ENCODE assay signal across 8 cellular contexts in the genomic region with DNA sequence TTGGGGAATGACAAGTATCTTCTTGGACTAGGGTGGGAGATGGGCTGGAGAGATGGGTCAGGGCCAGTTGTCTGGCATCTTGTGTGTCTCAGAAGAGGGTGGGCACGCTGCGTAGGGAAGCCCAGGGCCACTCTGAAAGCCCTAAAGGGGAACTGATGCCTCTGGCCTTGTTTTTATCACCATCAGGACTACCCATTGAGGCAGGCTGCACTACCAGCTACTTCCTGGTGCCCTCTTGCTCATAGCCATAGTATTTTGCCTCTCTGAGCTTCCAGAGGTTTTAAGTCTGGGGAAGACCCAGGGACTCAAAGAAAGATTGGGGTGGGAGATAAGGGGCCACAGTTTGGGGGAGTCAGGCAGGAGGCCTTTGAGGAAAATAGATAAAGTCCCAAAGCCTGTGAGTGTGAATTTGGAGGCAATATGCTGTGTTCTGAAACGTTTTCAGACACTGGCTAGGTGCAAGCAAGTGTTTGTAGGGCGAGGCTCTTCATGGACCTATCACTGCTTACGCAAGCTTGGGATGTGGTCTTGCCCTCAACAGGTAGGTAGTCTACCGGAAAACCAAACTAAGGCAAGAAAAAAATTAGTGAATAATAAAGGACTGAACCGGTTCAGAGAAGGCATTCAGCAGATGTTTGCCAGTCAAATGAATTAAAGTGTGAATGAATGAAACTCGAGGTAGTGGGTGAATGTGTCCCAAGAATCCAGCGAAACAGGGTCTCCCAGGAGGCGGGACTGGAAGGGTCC. TPM values are rescaled to one million over a fixed set of nuclear protein-coding genes. Genes with fewer than 3 reads are reported as not detected.
A peak's percentile ranks its signal among the peaks of the same experiment; 100 is the strongest.
DNase-seq lines count a peak whose midpoint lies in the region; ATAC-seq, FAIRE-seq and TF ChIP-seq lines count a peak whose summit lies in the region.

No MANE protein-coding gene starts in this region.

- H3K36me3 Mint-ChIP-seq in memory B cell: no peaks in the 10 kb centered on the region

- peaks cover 0 to 25% (median 0%) of the 10 kb centered on the region in 9 donors for H3K27me3 ChIP-seq in heart left ventricle
- no peaks in the 10 kb centered on the region for H3K27me3 ChIP-seq in GM12878 (replicated peaks in 1 of 2; ENCODE audit: control insufficient read depth in 2 of 2, insufficient read depth in 2 of 2, low read length in 1 of 2)
- H3K27me3 ChIP-seq in uterus: no peaks in the 10 kb centered on the region

- ATAC-seq in heart left ventricle (no peak), Right ventricle myocardium inferior (no peak), GM12878 (no peak), memory B cell (ENCODE audit: low read depth) (no peak), HG02642 (IDR thresholded peaks at IDR 0.05; ENCODE audit: poor library complexity, unreplicated experiment) (no peak), HG02938 (IDR thresholded peaks at IDR 0.05; ENCODE audit: unreplicated experiment) (no peak)

- H3K4me3 ChIP-seq in heart left ventricle (peak overlapping the region; percentile 61 to 88 (median 80)), GM12878 (peak overlapping the region; percentile 81), uterus (peak overlapping the region; percentile 42 to 72)

- TF ChIP-seq EP300 in GM12878 (IDR thresholded peaks at IDR 0.05; ENCODE audit: borderline replicate concordance in 1 of 2, control insufficient read depth in 1 of 2, low read depth in 2 of 2, low read length in 2 of 2): no peak

- H3K4me1 ChIP-seq in heart left ventricle (peaks cover 0 to 28% (median 9%) of the 10 kb centered on the region in 12 donors), GM12878 (ENCODE audit: control insufficient read depth, insufficient read depth, low read length) (no peaks in the 10 kb centered on the region; the same call in 1 of the 2 replicates), uterus (no peaks in the 10 kb centered on the region)

- H3K36me3 ChIP-seq in heart left ventricle: no peaks in the 10 kb centered on the region
- no peaks in the 10 kb centered on the region for H3K36me3 ChIP-seq in GM12878 (ENCODE audit: control insufficient read depth in 2 of 2, insufficient read depth in 2 of 2, low read length in 1 of 2)
- no peaks in the 10 kb centered on the region for H3K36me3 ChIP-seq in uterus

- H3K9ac ChIP-seq in GM12878 (ENCODE audit: control insufficient read depth, insufficient read depth, low read length): no peak overlapping the region; the same call in 1 of the 2 replicates

- TF ChIP-seq RAD21 in GM12878 (IDR thresholded peaks at IDR 0.05; ENCODE audit: insufficient read depth, low read depth, low read length): no peak

- H3K4me1 Mint-ChIP-seq in memory B cell: peaks cover 11% of the 10 kb centered on the region

- in situ Hi-C loops in GM12878 (cut with MboI): no loop called here

- RAD21 ChIA-PET in GM12878 (lab: Charles Lee; ENCODE audit: unreplicated experiment): interaction anchor here (1.1 to 2.5 kb wide), 4 partner anchors 22 to 63 kb away, joined by 4 to 11 read pairs (median 5); no protein-coding TSS in a partner anchor

- TF ChIP-seq CTCF in heart left ventricle (IDR thresholded peaks at IDR 0.05) (no peak), GM12878 (IDR thresholded peaks at IDR 0.05 in 2 of 3, conservative IDR thresholded peaks at IDR 0.05 in 1 of 3; ENCODE audit: control insufficient read depth in 2 of 3, extremely low read depth in 1 of 3, insufficient read depth in 1 of 3, low read depth in 3 of 3, low read length in 3 of 3) (no peak), uterus (IDR thresholded peaks at IDR 0.05) (no peak)

- no peak for FAIRE-seq in GM12878 (lab: Jason Lieb, UNC)

- H3K79me2 ChIP-seq in GM12878 (ENCODE audit: control insufficient read depth, insufficient read depth, low read length): no peaks in the 10 kb centered on the region

- TF ChIP-seq POLR2A in heart left ventricle (IDR thresholded peaks at IDR 0.05): no peak
- no peak for TF ChIP-seq POLR2A in GM12878 (IDR thresholded peaks at IDR 0.05; ENCODE audit: low read depth, low read length)
- TF ChIP-seq POLR2A in uterus (IDR thresholded peaks at IDR 0.05): no peak

- SMC1A ChIA-PET in GM12878 (lab: Charles Lee; ENCODE audit: uncharacterized antibody, unreplicated experiment): interaction anchor here (0.8 to 8.3 kb wide), 6 partner anchors 10 to 63 kb away, joined by 3 to 81 read pairs (median 6); no protein-coding TSS in a partner anchor

- H2AFZ ChIP-seq in GM12878 (ENCODE audit: control insufficient read depth, low read depth, low read length): peak overlapping the region; percentile 44; the same call in 1 of the 2 replicates

- POLR2A ChIA-PET in GM12878 (lab: Charles Lee): interaction anchor here (1.0 to 4.8 kb wide), 3 partner anchors 12 to 33 kb away, joined by 3 to 42 read pairs (median 4); no protein-coding TSS in a partner anchor

- intact Hi-C loops in heart left ventricle (cut with DNase I) (loop anchor here in 2 of 10 donors (2.0 to 5.0 kb wide), 2 partner anchors 34 to 49 kb away; no protein-coding TSS in a partner anchor), Right ventricle myocardium inferior (cut with DNase I) (no loop called here), GM12878 (cut with micrococcal nuclease; ENCODE audit: unreplicated experiment) (loop anchor here (1.0 kb wide), 1 partner anchor 62 kb away; no protein-coding TSS in a partner anchor), uterus (cut with DNase I; ENCODE audit: low total_unique reads) (no loop called here)

- no peaks in the 10 kb centered on the region for H4K20me1 ChIP-seq in GM12878 (ENCODE audit: control insufficient read depth, insufficient read depth)

- DNase-seq in heart left ventricle (no peak), Right ventricle myocardium inferior (ENCODE audit: missing footprints) (no peak), GM12878 (ENCODE audit: low read depth, low spot score) (no peak), memory B cell (ENCODE audit: low spot score in 2 of 2) (no peak), uterus (no peak), 8988T (no peak)

- BruUV-seq in GM12878 (replicated peaks; lab: Mats Ljungman, UMichigan): TSS peak; percentile 73

- no peaks in the 10 kb centered on the region for H3K9me3 Mint-ChIP-seq in memory B cell

- H3K27me3 Mint-ChIP-seq in memory B cell: peaks cover 1% of the 10 kb centered on the region

- peak overlapping the region; percentile 93 for H3K4me3 Mint-ChIP-seq in memory B cell

- H3K9me3 ChIP-seq in heart left ventricle: no peaks in the 10 kb centered on the region
- no peaks in the 10 kb centered on the region for H3K9me3 ChIP-seq in GM12878 (replicated peaks; ENCODE audit: control insufficient read depth, insufficient read depth, low read length)
- H3K9me3 ChIP-seq in uterus: no peaks in the 10 kb centered on the region

- peak overlapping the region; percentile 79 for H3K4me2 ChIP-seq in GM12878 (ENCODE audit: control insufficient read depth, insufficient read depth)

- H3K27ac Mint-ChIP-seq in memory B cell: no peak overlapping the region

- peak overlapping the region in 10 of 12 donors; percentile 51 to 93 (median 78) for H3K27ac ChIP-seq in heart left ventricle
- no peak overlapping the region for H3K27ac ChIP-seq in GM12878 (ENCODE audit: control insufficient read depth, insufficient read depth)
- H3K27ac ChIP-seq in uterus: peak overlapping the region; percentile 74 to 91

- CTCF ChIA-PET in GM12878 (lab: Yijun Ruan, JAX): interaction anchor here (1.1 to 2.7 kb wide), 6 partner anchors 10 to 63 kb away, joined by 3 to 11 read pairs (median 4); no protein-coding TSS in a partner anchor

- WGBS in heart left ventricle, 4 donors: 70 to 76% (median 74%) methylated on average over 10 of the region's 10 CpGs
- 49% methylated on average over 10 of the region's 10 CpGs for WGBS in GM12878 (ENCODE audit: insufficient coverage, insufficient replicate concordance, low lambda C conversion rate, missing lambda C conversion rate)

RNA-seq across cellular contexts. Expression of gene ITGB3, which starts 0.7 kb away (rescaled TPM):
- total RNA-seq in heart left ventricle: 10 to 100 TPM in 2 of 9 donors, 1 to 10 TPM in 7; 2.6 to 14.8 (median 4.8) TPM
- polyA plus RNA-seq in heart left ventricle: 1 to 10 TPM; 1.3 to 5.0 TPM
- 3.8 TPM for total RNA-seq in Right ventricle myocardium inferior
- 40.8 and 47.7 TPM in 2 replicates for total RNA-seq in GM12878 (2013; cell fraction: nucleolus; rRNA removed)
- 16.2 and 17.7 TPM in 2 replicates for total RNA-seq in GM12878 (2014; rRNA removed)
- total RNA-seq in GM12878 (2014; rRNA removed; fragmentation: Illumina TruSeq; extraction: Trizol): 14.8 and 15.4 TPM in 2 replicates
- 22.8 and 22.9 TPM in 2 replicates for total RNA-seq in GM12878 (2021)
- polyA plus RNA-seq in GM12878 (2011; ENCODE audit: low read depth): 1.4 TPM
- 7.9 and 12.0 TPM in 2 replicates for polyA plus RNA-seq in GM12878 (2011; rRNA removed)
- polyA plus RNA-seq in GM12878 (2011; cell fraction: cytosol; rRNA removed): 11.2 and 12.0 TPM in 2 replicates
- 10.9 and 12.4 TPM in 2 replicates for polyA plus RNA-seq in GM12878 (2011; cell fraction: nucleus; rRNA removed)
- polyA plus RNA-seq in GM12878 (2012): 1.7 and 2.1 TPM in 2 replicates
- 17.0 and 17.3 TPM in 2 replicates for polyA plus RNA-seq in GM12878 (2014; fragmentation: Illumina TruSeq; extraction: Trizol)
- 1 to 10 TPM in 1 of 2 experiments, under 1 TPM in 1; 0.69 to 1.4 TPM for polyA plus RNA-seq in GM12878 (2014; fragmentation: Nextera tagmentation; extraction: Ambion mirVana)
- polyA plus RNA-seq in GM12878 (2014; rRNA removed): 15.2 and 15.6 TPM in 2 replicates
- 10 to 100 TPM; 10.6 to 12.3 TPM for polyA plus RNA-seq in GM12878 (2016; fragmentation: Nextera tagmentation; extraction: Ambion mirVana)
- polyA minus RNA-seq in GM12878 (2011; rRNA and poly(A)+ RNA removed): 28.0 and 30.9 TPM in 2 replicates
- 4.4 and 5.1 TPM in 2 replicates for polyA minus RNA-seq in GM12878 (2011; cell fraction: cytosol; rRNA and poly(A)+ RNA removed)
- 8.7 and 10.0 TPM in 2 replicates for polyA minus RNA-seq in GM12878 (2011; cell fraction: nucleus; rRNA and poly(A)+ RNA removed)
- total RNA-seq in uterus: 10 to 100 TPM in 3 of 4 donors, 1 to 10 TPM in 1; 7.4 to 28.7 (median 23.5) TPM

RNA-seq across cellular contexts. Expression of gene MYL4, which starts 43.8 kb away (rescaled TPM):
- total RNA-seq in heart left ventricle (100 to 1,000 TPM in 3 of 9 donors, 10 to 100 TPM in 6; 24.9 to 186 (median 69.0) TPM), Right ventricle myocardium inferior (322 TPM), GM12878 (2014; rRNA removed) (1.1 TPM in 1 of 2 replicates, not detected in the other), GM12878 (2014; rRNA removed; fragmentation: Illumina TruSeq; extraction: Trizol) (0.41 and 0.58 TPM in 2 replicates), GM12878 (2021) (0.96 TPM in 1 of 2 replicates, not detected in the other), uterus (1 to 10 TPM in 1 of 4 donors, not detected in 3; 3.2 TPM)
- polyA plus RNA-seq in heart left ventricle (100 to 1,000 TPM in 1 of 2 donors, 10 to 100 TPM in 1; 33.0 to 750 TPM), GM12878 (2011; rRNA removed) (0.20 TPM in 1 of 2 replicates, not detected in the other), GM12878 (2014; fragmentation: Illumina TruSeq; extraction: Trizol) (0.44 TPM in 1 of 2 replicates, not detected in the other), GM12878 (2014; fragmentation: Nextera tagmentation; extraction: Ambion mirVana) (1 to 10 TPM; 1.2 to 1.5 TPM), GM12878 (2014; rRNA removed) (0.23 and 0.43 TPM in 2 replicates), GM12878 (2016; fragmentation: Nextera tagmentation; extraction: Ambion mirVana) (1 to 10 TPM in 1 of 2 experiments, under 1 TPM in 1; 0.50 to 1.6 TPM)
- total RNA-seq in GM12878 (2013; cell fraction: nucleolus; rRNA removed): not detected in 2 replicates
- polyA plus RNA-seq in GM12878 (2011; ENCODE audit: low read depth): not detected
- polyA plus RNA-seq in GM12878 (2011; cell fraction: cytosol; rRNA removed): 0.13 and 0.17 TPM in 2 replicates
- 0.29 and 0.37 TPM in 2 replicates for polyA plus RNA-seq in GM12878 (2011; cell fraction: nucleus; rRNA removed)
- polyA plus RNA-seq in GM12878 (2012): 0.15 TPM in 1 of 2 replicates, not detected in the other
- not detected in 2 replicates for polyA minus RNA-seq in GM12878 (2011; rRNA and poly(A)+ RNA removed)
- not detected in 2 replicates for polyA minus RNA-seq in GM12878 (2011; cell fraction: cytosol; rRNA and poly(A)+ RNA removed)
- polyA minus RNA-seq in GM12878 (2011; cell fraction: nucleus; rRNA and poly(A)+ RNA removed): not detected in 2 replicates

Comparison
In these comparisons a context has a peak if more than half of its experiments do, and no peak if none do; other contexts are left out.
1. RNA of gene MYL4, which starts 43.8 kb away (total RNA-seq): 322 TPM in Right ventricle myocardium inferior (single experiment) and 24.9 to 186 TPM in heart left ventricle; 3.2 TPM in uterus and 0.41 to 1.1 TPM in GM12878; every median in the first group is over 4 times any median in the second.
2. Peak in every context shown above with its lines, with median percentiles within 50 percentile points of each other: H3K4me3 ChIP-seq.